Comparison of ENCODE assay signal across 3 cellular contexts in the genomic region with DNA sequence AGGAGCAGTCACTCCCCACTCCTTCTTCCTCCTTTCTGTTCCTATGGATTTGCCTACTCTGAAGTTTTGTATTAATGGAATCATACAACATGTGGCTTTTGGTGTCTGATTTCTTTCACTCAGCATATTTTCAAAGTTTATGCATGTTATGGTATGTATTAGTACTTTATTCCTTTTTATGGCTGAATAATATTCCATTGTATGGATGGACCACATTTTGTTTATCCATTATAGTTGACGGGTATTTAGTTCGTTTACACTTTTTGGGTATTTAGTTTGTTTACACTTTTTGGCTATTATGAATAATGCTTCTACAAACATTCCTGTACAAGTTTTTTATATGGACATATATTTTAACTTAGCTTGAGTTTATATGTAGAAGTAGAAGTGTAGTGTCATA.
A peak's percentile ranks its signal among the peaks of the same experiment; 100 is the strongest.
TF ChIP-seq lines count a peak whose summit lies in the region.

No MANE protein-coding gene starts in this region.

TF ChIP-seq in SK-N-SH treated with all-trans-retinoic acid at 6 μM for 48 hours, 23 proteins besides CTCF, POLR2A, EP300 and RAD21 (continued from another document):
- TF ChIP-seq, protein P1, sequence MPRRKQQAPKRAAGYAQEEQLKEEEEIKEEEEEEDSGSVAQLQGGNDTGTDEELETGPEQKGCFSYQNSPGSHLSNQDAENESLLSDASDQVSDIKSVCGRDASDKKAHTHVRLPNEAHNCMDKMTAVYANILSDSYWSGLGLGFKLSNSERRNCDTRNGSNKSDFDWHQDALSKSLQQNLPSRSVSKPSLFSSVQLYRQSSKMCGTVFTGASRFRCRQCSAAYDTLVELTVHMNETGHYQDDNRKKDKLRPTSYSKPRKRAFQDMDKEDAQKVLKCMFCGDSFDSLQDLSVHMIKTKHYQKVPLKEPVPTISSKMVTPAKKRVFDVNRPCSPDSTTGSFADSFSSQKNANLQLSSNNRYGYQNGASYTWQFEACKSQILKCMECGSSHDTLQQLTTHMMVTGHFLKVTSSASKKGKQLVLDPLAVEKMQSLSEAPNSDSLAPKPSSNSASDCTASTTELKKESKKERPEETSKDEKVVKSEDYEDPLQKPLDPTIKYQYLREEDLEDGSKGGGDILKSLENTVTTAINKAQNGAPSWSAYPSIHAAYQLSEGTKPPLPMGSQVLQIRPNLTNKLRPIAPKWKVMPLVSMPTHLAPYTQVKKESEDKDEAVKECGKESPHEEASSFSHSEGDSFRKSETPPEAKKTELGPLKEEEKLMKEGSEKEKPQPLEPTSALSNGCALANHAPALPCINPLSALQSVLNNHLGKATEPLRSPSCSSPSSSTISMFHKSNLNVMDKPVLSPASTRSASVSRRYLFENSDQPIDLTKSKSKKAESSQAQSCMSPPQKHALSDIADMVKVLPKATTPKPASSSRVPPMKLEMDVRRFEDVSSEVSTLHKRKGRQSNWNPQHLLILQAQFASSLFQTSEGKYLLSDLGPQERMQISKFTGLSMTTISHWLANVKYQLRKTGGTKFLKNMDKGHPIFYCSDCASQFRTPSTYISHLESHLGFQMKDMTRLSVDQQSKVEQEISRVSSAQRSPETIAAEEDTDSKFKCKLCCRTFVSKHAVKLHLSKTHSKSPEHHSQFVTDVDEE (CRISPR knock-in tag; IDR thresholded peaks at IDR 0.05), result no peak
- no peak for TF ChIP-seq TOX (CRISPR knock-in tag; IDR thresholded peaks at IDR 0.05; ENCODE audit: borderline replicate concordance)
- no peak for TF ChIP-seq RARB (CRISPR knock-in tag; IDR thresholded peaks at IDR 0.05)
- TF ChIP-seq ZNF8 (CRISPR knock-in tag; IDR thresholded peaks at IDR 0.05), result peak; percentile 65

TF ChIP-seq in SK-N-SH, 30 proteins besides CTCF, POLR2A, EP300 and RAD21 (continued from another document):
- TF ChIP-seq, protein P2, sequence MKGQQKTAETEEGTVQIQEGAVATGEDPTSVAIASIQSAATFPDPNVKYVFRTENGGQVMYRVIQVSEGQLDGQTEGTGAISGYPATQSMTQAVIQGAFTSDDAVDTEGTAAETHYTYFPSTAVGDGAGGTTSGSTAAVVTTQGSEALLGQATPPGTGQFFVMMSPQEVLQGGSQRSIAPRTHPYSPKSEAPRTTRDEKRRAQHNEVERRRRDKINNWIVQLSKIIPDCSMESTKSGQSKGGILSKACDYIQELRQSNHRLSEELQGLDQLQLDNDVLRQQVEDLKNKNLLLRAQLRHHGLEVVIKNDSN (IDR thresholded peaks at IDR 0.05; ENCODE audit: borderline replicate concordance, low read depth), result no peak
- TF ChIP-seq EZH2phosphoT487 (IDR thresholded peaks at IDR 0.05; ENCODE audit: borderline replicate concordance, low read depth), result no peak
- no peak for TF ChIP-seq JUND (IDR thresholded peaks at IDR 0.05)
- TF ChIP-seq FOSL2 (IDR thresholded peaks at IDR 0.05; ENCODE audit: borderline replicate concordance, low read depth), result no peak
- no peak for TF ChIP-seq NFIC (IDR thresholded peaks at IDR 0.05; ENCODE audit: borderline replicate concordance)
- no peak for TF ChIP-seq FOXJ3 (CRISPR knock-in tag; IDR thresholded peaks at IDR 0.05)
- TF ChIP-seq CHD2 (IDR thresholded peaks at IDR 0.05; ENCODE audit: low read length, partially characterized antibody), result no peak
TF ChIP-seq in SK-N-SH: peak in this region for 0.

TF ChIP-seq in GM12891, 5 proteins besides CTCF, POLR2A, EP300 and RAD21 (continued from another document):
- TF ChIP-seq SPI1 (IDR thresholded peaks at IDR 0.05; ENCODE audit: low read depth, low read length), result no peak
